ENCODE assay signal across 8 cellular contexts in genomic region chr1:26432793-26433192, GRCh38. TPM values are rescaled to one million over a fixed set of nuclear protein-coding genes. Genes with fewer than 3 reads are reported as not detected.
DNase-seq lines count a peak whose midpoint lies in the region; ATAC-seq and TF ChIP-seq lines count a peak whose summit lies in the region.

No MANE protein-coding gene starts in this region.

- peaks cover 20 to 23% of the 10 kb centered on the region in 2 experiments for H3K36me3 ChIP-seq in mesenchymal stem cell (ENCODE audit: control insufficient read depth in 1 of 2, insufficient read depth in 2 of 2, low read depth in 1 of 2, low read length in 2 of 2)

- H3K27me3 Mint-ChIP-seq in activated naive CD4-positive, alpha-beta T cell treated with anti-CD3 and anti-CD28 coated beads, Interleukin-2, amount 10 ng/mL, durations not matched to agents 7 days and 5 days, result peaks cover 11% of the 10 kb centered on the region
- H3K27me3 Mint-ChIP-seq in brain, result peaks cover 7% of the 10 kb centered on the region
- no peaks in the 10 kb centered on the region for H3K27me3 Mint-ChIP-seq in type B pancreatic cell

- no peak for DNase-seq in activated naive CD4-positive, alpha-beta T cell treated with anti-CD3 and anti-CD28 coated beads, Interleukin-2, amount 10 ng/mL, durations not matched to agents 7 days and 5 days
- DNase-seq in activated naive CD4-positive, alpha-beta T cell treated with Interleukin-2 at 50 U/mL for 16 hours, result no peak
- DNase-seq in mesenchymal stem cell, result no peak
- no peak for DNase-seq in type B pancreatic cell (ENCODE audit: extremely low spot score, unreplicated experiment)
- DNase-seq in activated CD4-positive, CD25-positive, alpha-beta regulatory T cell (lab: John Stamatoyannopoulos, UW), result no peak

- peaks cover 7% of the 10 kb centered on the region for H3K4me1 ChIP-seq in mesenchymal stem cell (ENCODE audit: control insufficient read depth, insufficient read depth, low read depth, low read length)

- no peak overlapping the region for H3K23ac ChIP-seq in mesenchymal stem cell (ENCODE audit: low read length in 2 of 2)

- peak overlapping the region in 1 of 2 experiments; percentile 52 for H2BK12ac ChIP-seq in mesenchymal stem cell (ENCODE audit: low read length in 2 of 2)

- H3K4me1 Mint-ChIP-seq in activated naive CD4-positive, alpha-beta T cell treated with anti-CD3 and anti-CD28 coated beads, Interleukin-2, amount 10 ng/mL, durations not matched to agents 7 days and 5 days, result peaks cover 26% of the 10 kb centered on the region
- H3K4me1 Mint-ChIP-seq in brain (peaks cover 51% of the 10 kb centered on the region), type B pancreatic cell (ENCODE audit: unreplicated experiment) (peaks cover 12% of the 10 kb centered on the region)

- peak overlapping the region in 1 of 2 experiments; percentile 84 for H3K4ac ChIP-seq in mesenchymal stem cell (ENCODE audit: low read depth in 1 of 2, low read length in 2 of 2)

- H4K91ac ChIP-seq in mesenchymal stem cell (ENCODE audit: low read length), result no peak overlapping the region

- peaks cover 16% of the 10 kb centered on the region for H3K79me1 ChIP-seq in mesenchymal stem cell (replicated peaks; ENCODE audit: low read length, poor library complexity, severe bottlenecking)

- H2BK15ac ChIP-seq in mesenchymal stem cell (ENCODE audit: low read depth, poor library complexity, severe bottlenecking), result no peak overlapping the region

- CTCF ChIA-PET in activated naive CD4-positive, alpha-beta T cell treated with anti-CD3 and anti-CD28 coated beads, Interleukin-2, amount 10 ng/mL, durations not matched to agents 7 days and 5 days (lab: Charles Lee), result interaction anchor here (1.2 to 3.5 kb wide), 5 partner anchors 12 to 198 kb away, joined by 4 to 22 read pairs (median 4); partner anchors contain the start of gene CEP85

- H3K36me3 Mint-ChIP-seq in activated naive CD4-positive, alpha-beta T cell treated with anti-CD3 and anti-CD28 coated beads, Interleukin-2, amount 10 ng/mL, durations not matched to agents 7 days and 5 days, result peaks cover 11% of the 10 kb centered on the region
- H3K36me3 Mint-ChIP-seq in brain (peaks cover 24% of the 10 kb centered on the region), type B pancreatic cell (peaks cover 4% of the 10 kb centered on the region)

- H3K4me3 Mint-ChIP-seq in activated naive CD4-positive, alpha-beta T cell treated with anti-CD3 and anti-CD28 coated beads, Interleukin-2, amount 10 ng/mL, durations not matched to agents 7 days and 5 days, result peak overlapping the region; percentile 96
- H3K4me3 Mint-ChIP-seq in brain (peak overlapping the region; percentile 92 to 98 (median 97)), type B pancreatic cell (peak overlapping the region; percentile 100)

- TF ChIP-seq CTCF in brain (conservative IDR thresholded peaks at IDR 0.05) (no peak), type B pancreatic cell (conservative IDR thresholded peaks at IDR 0.05) (no peak)

- peak overlapping the region; percentile 92 for H3K9ac ChIP-seq in mesenchymal stem cell (ENCODE audit: low read length)

- peak overlapping the region; percentile 94 for H3K4me2 ChIP-seq in mesenchymal stem cell (ENCODE audit: low read length, poor library complexity, severe bottlenecking)

- H3K27me3 ChIP-seq in mesenchymal stem cell (ENCODE audit: control insufficient read depth in 1 of 2, insufficient read depth in 1 of 2, low read length in 2 of 2), result peaks cover 0 to 1% of the 10 kb centered on the region in 2 experiments

- H3K18ac ChIP-seq in mesenchymal stem cell (ENCODE audit: low read depth in 1 of 2, low read length in 2 of 2), result no peak overlapping the region

- H2AK5ac ChIP-seq in mesenchymal stem cell (ENCODE audit: low read length, severe bottlenecking), result no peak overlapping the region

- no peaks in the 10 kb centered on the region for H3K9me3 ChIP-seq in mesenchymal stem cell (ENCODE audit: control insufficient read depth, low read length)

- H3K9me3 Mint-ChIP-seq in activated naive CD4-positive, alpha-beta T cell treated with anti-CD3 and anti-CD28 coated beads, Interleukin-2, amount 10 ng/mL, durations not matched to agents 7 days and 5 days, result no peaks in the 10 kb centered on the region
- H3K9me3 Mint-ChIP-seq in brain, result peaks cover 0 to 2% (median 0%) of the 10 kb centered on the region in 5 experiments
- H3K9me3 Mint-ChIP-seq in type B pancreatic cell, result no peaks in the 10 kb centered on the region

- H2BK5ac ChIP-seq in mesenchymal stem cell (ENCODE audit: low read depth, low read length, poor library complexity, severe bottlenecking), result no peak overlapping the region

- no peak overlapping the region for H3K14ac ChIP-seq in mesenchymal stem cell (ENCODE audit: low read length in 2 of 2)

- no peak overlapping the region for H2BK120ac ChIP-seq in mesenchymal stem cell (ENCODE audit: low read depth, low read length)

- H4K8ac ChIP-seq in mesenchymal stem cell (ENCODE audit: low read length), result peak overlapping the region; percentile 52

- 85% methylated on average over 2 of the region's 3 CpGs for WGBS in mesenchymal stem cell

- H3K27ac Mint-ChIP-seq in activated naive CD4-positive, alpha-beta T cell treated with anti-CD3 and anti-CD28 coated beads, Interleukin-2, amount 10 ng/mL, durations not matched to agents 7 days and 5 days, result peak overlapping the region; percentile 94
- peak overlapping the region in 4 of 5 experiments; percentile 94 to 98 (median 96) for H3K27ac Mint-ChIP-seq in brain
- H3K27ac Mint-ChIP-seq in type B pancreatic cell, result peak overlapping the region; percentile 99

- no peak overlapping the region for H3K27ac ChIP-seq in mesenchymal stem cell (ENCODE audit: low read length, poor library complexity, severe bottlenecking)

- H2AFZ ChIP-seq in mesenchymal stem cell (ENCODE audit: low read depth, low read length), result no peak overlapping the region

- ATAC-seq in GM18870 (IDR thresholded peaks at IDR 0.05; ENCODE audit: unreplicated experiment) (no peak), GM21786 (IDR thresholded peaks at IDR 0.05; ENCODE audit: unreplicated experiment) (no peak)

- H3K4me3 ChIP-seq in mesenchymal stem cell (ENCODE audit: insufficient read depth in 1 of 2, low read depth in 1 of 2, low read length in 2 of 2), result peak overlapping the region; percentile 67 to 92

RNA-seq across cellular contexts. Expression of gene DHDDS, which starts 0.7 kb away (rescaled TPM):
- 37.8 TPM for polyA plus RNA-seq in brain (ENCODE audit: insufficient read depth, low read depth, low replicate concordance)
- polyA plus RNA-seq in mesenchymal stem cell (2013, experiment 1 of 2), result 40.4 TPM
- 38.8 TPM for polyA plus RNA-seq in mesenchymal stem cell (2013, experiment 2 of 2)
- 46.5 and 68.6 TPM in 2 replicates for total RNA-seq in type B pancreatic cell (ENCODE audit: low replicate concordance)

RNA-seq across cellular contexts. Expression of gene LIN28A, which starts 22.2 kb away (rescaled TPM):
- not detected for polyA plus RNA-seq in brain (ENCODE audit: insufficient read depth, low read depth, low replicate concordance)
- polyA plus RNA-seq in mesenchymal stem cell (2013, experiment 1 of 2), result not detected
- polyA plus RNA-seq in mesenchymal stem cell (2013, experiment 2 of 2), result not detected
- 3.1 and 26.2 TPM in 2 replicates for total RNA-seq in type B pancreatic cell (ENCODE audit: low replicate concordance)

RNA-seq across cellular contexts. Expression of gene HMGN2, which starts 39.4 kb away (rescaled TPM):
- polyA plus RNA-seq in brain (ENCODE audit: insufficient read depth, low read depth, low replicate concordance), result 1,696 TPM
- 370 TPM for polyA plus RNA-seq in mesenchymal stem cell (2013, experiment 1 of 2)
- polyA plus RNA-seq in mesenchymal stem cell (2013, experiment 2 of 2), result 378 TPM
- total RNA-seq in type B pancreatic cell (ENCODE audit: low replicate concordance), result 358 and 559 TPM in 2 replicates
